In genomic region chr4:151325320-151326246, GRCh38 we compare ENCODE assay signal across 8 cellular contexts. TPM values are rescaled to one million over a fixed set of nuclear protein-coding genes. Genes with fewer than 3 reads are reported as not detected.
DNase-seq lines count a peak whose midpoint lies in the region; ATAC-seq and TF ChIP-seq lines count a peak whose summit lies in the region.

A gene with protein sequence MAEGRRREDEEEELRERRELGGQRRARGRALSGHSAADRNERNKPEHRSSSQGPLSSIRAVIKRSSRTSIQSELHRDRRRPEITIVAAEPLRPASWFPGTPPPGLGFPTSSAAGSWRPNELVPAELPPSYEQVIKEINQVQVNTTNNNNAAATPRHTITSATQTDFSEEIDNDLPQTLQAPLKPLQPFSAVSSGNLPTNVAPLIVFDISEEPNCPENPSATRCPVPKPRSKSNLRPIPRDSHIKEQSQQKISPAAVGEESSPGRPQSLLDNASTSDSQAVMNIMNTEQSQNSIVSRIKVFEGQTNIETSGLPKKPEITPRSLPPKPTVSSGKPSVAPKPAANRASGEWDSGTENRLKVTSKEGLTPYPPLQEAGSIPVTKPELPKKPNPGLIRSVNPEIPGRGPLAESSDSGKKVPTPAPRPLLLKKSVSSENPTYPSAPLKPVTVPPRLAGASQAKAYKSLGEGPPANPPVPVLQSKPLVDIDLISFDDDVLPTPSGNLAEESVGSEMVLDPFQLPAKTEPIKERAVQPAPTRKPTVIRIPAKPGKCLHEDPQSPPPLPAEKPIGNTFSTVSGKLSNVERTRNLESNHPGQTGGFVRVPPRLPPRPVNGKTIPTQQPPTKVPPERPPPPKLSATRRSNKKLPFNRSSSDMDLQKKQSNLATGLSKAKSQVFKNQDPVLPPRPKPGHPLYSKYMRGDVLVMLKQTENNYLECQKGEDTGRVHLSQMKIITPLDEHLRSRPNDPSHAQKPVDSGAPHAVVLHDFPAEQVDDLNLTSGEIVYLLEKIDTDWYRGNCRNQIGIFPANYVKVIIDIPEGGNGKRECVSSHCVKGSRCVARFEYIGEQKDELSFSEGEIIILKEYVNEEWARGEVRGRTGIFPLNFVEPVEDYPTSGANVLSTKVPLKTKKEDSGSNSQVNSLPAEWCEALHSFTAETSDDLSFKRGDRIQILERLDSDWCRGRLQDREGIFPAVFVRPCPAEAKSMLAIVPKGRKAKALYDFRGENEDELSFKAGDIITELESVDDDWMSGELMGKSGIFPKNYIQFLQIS (minus strand): TSS chr4:151325605. CDS start chr4:151325352, 253 bp downstream.

- no peaks in the 10 kb centered on the region for H3K36me3 ChIP-seq in kidney epithelial cell (ENCODE audit: control insufficient read depth, insufficient read depth, low read length)
- H3K36me3 ChIP-seq in smooth muscle cell (ENCODE audit: low read depth): no peaks in the 10 kb centered on the region

- peak within 1 kb of the TSS; percentile 100 for H2AFZ ChIP-seq in smooth muscle cell (ENCODE audit: low read depth)

- no peak for ATAC-seq in HG03439 (IDR thresholded peaks at IDR 0.05; ENCODE audit: unreplicated experiment)

- peaks cover 16% of the 10 kb centered on the region for H3F3A ChIP-seq in smooth muscle cell (ENCODE audit: low read depth)

- no peaks in the 10 kb centered on the region for H4K20me1 ChIP-seq in smooth muscle cell (ENCODE audit: low read depth)

- H3K4me3 Mint-ChIP-seq in activated naive CD4-positive, alpha-beta T cell treated with anti-CD3 and anti-CD28 coated beads, Interleukin-2, amount 10 ng/mL, durations not matched to agents 7 days and 5 days: peak within 1 kb of the TSS; percentile 65

- H3K36me3 Mint-ChIP-seq in activated naive CD4-positive, alpha-beta T cell treated with anti-CD3 and anti-CD28 coated beads, Interleukin-2, amount 10 ng/mL, durations not matched to agents 7 days and 5 days: peaks cover 2% of the 10 kb centered on the region

- no peaks in the 10 kb centered on the region for H3K27me3 ChIP-seq in kidney epithelial cell (ENCODE audit: control insufficient read depth, insufficient read depth, low read length)
- no peaks in the 10 kb centered on the region for H3K27me3 ChIP-seq in smooth muscle cell (ENCODE audit: low read depth)

- H3K4me3 ChIP-seq in coronary artery (peak within 1 kb of the TSS; percentile 82), kidney epithelial cell (ENCODE audit: low read depth, low read length) (peak within 1 kb of the TSS; percentile 62), smooth muscle cell (peak within 1 kb of the TSS; percentile 65)

- 9% methylated on average over 38 of the region's 66 CpGs for WGBS in smooth muscle cell (ENCODE audit: low lambda C conversion rate)

- H3K79me2 ChIP-seq in smooth muscle cell (ENCODE audit: low read depth): peaks cover 11% of the 10 kb centered on the region

- H3K4me1 Mint-ChIP-seq in activated naive CD4-positive, alpha-beta T cell treated with anti-CD3 and anti-CD28 coated beads, Interleukin-2, amount 10 ng/mL, durations not matched to agents 7 days and 5 days: peaks cover 10% of the 10 kb centered on the region

- H3K27me3 Mint-ChIP-seq in activated naive CD4-positive, alpha-beta T cell treated with anti-CD3 and anti-CD28 coated beads, Interleukin-2, amount 10 ng/mL, durations not matched to agents 7 days and 5 days: peaks cover 43% of the 10 kb centered on the region

- no peak for DNase-seq in activated naive CD4-positive, alpha-beta T cell treated with anti-CD3 and anti-CD28 coated beads, Interleukin-2, amount 10 ng/mL, durations not matched to agents 7 days and 5 days
- DNase-seq in activated naive CD4-positive, alpha-beta T cell treated with Interleukin-2 at 50 U/mL for 16 hours: no peak
- DNase-seq in coronary artery (ENCODE audit: low spot score): peak; percentile 77
- DNase-seq in kidney epithelial cell (ENCODE audit: low read depth): no peak
- peak; percentile 16 for DNase-seq in smooth muscle cell (lab: John Stamatoyannopoulos, UW; ENCODE audit: unreplicated experiment)
- DNase-seq in activated gamma-delta T cell (lab: John Stamatoyannopoulos, UW): no peak

- H3K27ac Mint-ChIP-seq in activated naive CD4-positive, alpha-beta T cell treated with anti-CD3 and anti-CD28 coated beads, Interleukin-2, amount 10 ng/mL, durations not matched to agents 7 days and 5 days: no peak within 1 kb of the TSS

- TF ChIP-seq CTCF in coronary artery (IDR thresholded peaks at IDR 0.05) (no peak), kidney epithelial cell (IDR thresholded peaks at IDR 0.05; ENCODE audit: insufficient read depth, low read length, poor library complexity, severe bottlenecking) (no peak), smooth muscle cell (IDR thresholded peaks at IDR 0.05; ENCODE audit: borderline replicate concordance, insufficient read depth, poor library complexity, severe bottlenecking) (no peak)

- peak within 1 kb of the TSS; percentile 100 for H3K4me2 ChIP-seq in smooth muscle cell

- no peaks in the 10 kb centered on the region for H3K9me3 ChIP-seq in smooth muscle cell (replicated peaks; ENCODE audit: low read depth)

- H3K9ac ChIP-seq in smooth muscle cell (ENCODE audit: low read depth): peak within 1 kb of the TSS; percentile 66

- CTCF ChIA-PET in activated naive CD4-positive, alpha-beta T cell treated with anti-CD3 and anti-CD28 coated beads, Interleukin-2, amount 10 ng/mL, durations not matched to agents 7 days and 5 days (lab: Charles Lee): no interaction called here

- H3K27ac ChIP-seq in coronary artery: peak within 1 kb of the TSS; percentile 91 to 92
- peak within 1 kb of the TSS; percentile 76 for H3K27ac ChIP-seq in smooth muscle cell (ENCODE audit: low read depth)

- H3K4me1 ChIP-seq in smooth muscle cell (ENCODE audit: low read depth): peaks cover 15% of the 10 kb centered on the region

- H3K9me3 Mint-ChIP-seq in activated naive CD4-positive, alpha-beta T cell treated with anti-CD3 and anti-CD28 coated beads, Interleukin-2, amount 10 ng/mL, durations not matched to agents 7 days and 5 days: no peaks in the 10 kb centered on the region

TF ChIP-seq in PFSK-1, 5 proteins besides CTCF, POLR2A, EP300 and RAD21:
- TF ChIP-seq REST (IDR thresholded peaks at IDR 0.05; ENCODE audit: insufficient read depth in 1 of 2, low read depth in 2 of 2, low read length in 2 of 2) (no peak; a peak in 1 of 4 replicates), POLR2AphosphoS5 (IDR thresholded peaks at IDR 0.05; ENCODE audit: low read depth, low read length) (peak; percentile 29), SIN3A (IDR thresholded peaks at IDR 0.05; ENCODE audit: borderline replicate concordance, insufficient read depth, low read length) (peak; percentile 42; the same call in 1 of the 2 replicates), TAF1 (IDR thresholded peaks at IDR 0.05; ENCODE audit: borderline replicate concordance, insufficient read depth, low read length) (0 out of 2 replicates have a peak, but pooled peaks have one; percentile 28), FOXP2 (optimal IDR thresholded peaks at IDR 0.05; ENCODE audit: borderline replicate concordance, extremely low read depth, extremely low read length, insufficient read depth) (peak; percentile 74)

RNA-seq across cellular contexts. Expression of the gene that starts here (rescaled TPM):
- 7.0 TPM for polyA plus RNA-seq in PFSK-1 (2012; ENCODE audit: insufficient read length, low read depth)
- total RNA-seq in kidney epithelial cell: 23.0 and 26.0 TPM in 2 replicates
- total RNA-seq in smooth muscle cell: 18.9 and 20.3 TPM in 2 replicates
- 7.9 and 10.9 TPM in 2 replicates for polyA plus RNA-seq in smooth muscle cell

Comparison
In these comparisons a context has a peak if more than half of its experiments do, and no peak if none do; other contexts are left out.
1. DNase-seq: peak in coronary artery (single experiment) and smooth muscle cell (single experiment); none in activated naive CD4-positive, alpha-beta T cell treated with anti-CD3 and anti-CD28 coated beads, Interleukin-2, amount 10 ng/mL, durations not matched to agents 7 days and 5 days (single experiment), activated naive CD4-positive, alpha-beta T cell treated with Interleukin-2 at 50 U/mL for 16 hours (single experiment), kidney epithelial cell (single experiment) and activated gamma-delta T cell (single experiment).
2. Peak in every context shown above with its lines, with median percentiles within 50 percentile points of each other: H3K4me3 ChIP-seq.